ENCODE assay signal across 12 cellular contexts in the genomic region with DNA sequence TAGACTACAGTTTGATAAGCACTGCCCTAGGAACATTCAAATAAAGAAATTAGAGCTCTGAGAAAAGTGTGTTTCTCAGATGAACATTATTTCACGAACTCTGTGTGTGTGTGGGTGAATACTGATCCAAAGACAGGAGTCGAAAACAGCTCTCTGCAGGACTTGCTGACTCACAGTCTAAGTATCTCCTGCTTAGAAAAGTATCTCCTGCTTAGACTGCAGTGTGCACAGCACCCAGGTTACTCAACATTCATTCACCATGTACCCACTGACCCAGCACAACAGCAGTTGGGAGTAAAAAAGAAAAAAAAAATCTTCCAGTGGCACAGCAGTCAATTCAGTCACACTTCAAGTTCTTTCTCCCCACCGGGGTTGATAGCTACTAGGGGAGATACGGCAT. TPM values are rescaled to one million over a fixed set of nuclear protein-coding genes. Genes with fewer than 3 reads are reported as not detected.
A peak's percentile ranks its signal among the peaks of the same experiment; 100 is the strongest.
DNase-seq lines count a peak whose midpoint lies in the region; ATAC-seq lines count a peak whose summit lies in the region.
"Had no signal": no experiment of that assay in that cellular context is flagged by ENCODE, and none has a peak within 500 bp of the region (broad histone marks: within the 10 kb centered on the region; RNA-seq: fewer than 3 reads in every experiment).

No MANE protein-coding gene starts in this region.

- H3K36me3 ChIP-seq in MG63 (no peaks in the 10 kb centered on the region), mesodermal cell (ENCODE audit: control insufficient read depth, insufficient read depth, low read length) (peaks cover 19% of the 10 kb centered on the region)

- H3K9me3 ChIP-seq in MG63: no peaks in the 10 kb centered on the region
- H3K9me3 ChIP-seq in mesodermal cell (ENCODE audit: control insufficient read depth, low read length): no peaks in the 10 kb centered on the region
- H3K9me3 ChIP-seq: pancreas had no signal

- DNase-seq in AG08396 (ENCODE audit: low spot score): peak; percentile 70
- DNase-seq in MG63: peak; percentile 43
- DNase-seq in dedifferentiated amniotic fluid mesenchymal stem cell (ENCODE audit: extremely low spot score): peak; percentile 68
- DNase-seq in stimulated activated CD4-positive, alpha-beta T cell treated with anti-CD3 and anti-CD28 coated beads, Interleukin-2, amount 100 ng/mL, for 48 hours: no peak
- DNase-seq in NCI-H1930 (lab: John Stamatoyannopoulos, UW): no peak
- no peak for DNase-seq in SHP77 (lab: John Stamatoyannopoulos, UW)
- DNase-seq: activated T-cell treated with anti-CD3 and anti-CD28 coated beads for 4 hours; CD4-positive, alpha-beta T cell; NCI-H69; pancreas had no signal

- H3K4me3 ChIP-seq in MG63: no peak overlapping the region
- H3K4me3 ChIP-seq in mesodermal cell (ENCODE audit: extremely low read depth, insufficient read depth, low read length, poor library complexity, severe bottlenecking): no peak overlapping the region
- H3K4me3 ChIP-seq: pancreas had no signal

- H3K4me1 ChIP-seq in mesodermal cell (ENCODE audit: control insufficient read depth, insufficient read depth, low read length, poor library complexity, severe bottlenecking): peaks cover 8% of the 10 kb centered on the region

- H3K27ac ChIP-seq in mesodermal cell (ENCODE audit: low read depth, low read length, severe bottlenecking): peak overlapping the region; percentile 13

- 74 to 86% methylated on average over 1 to 3 of the region's 4 CpGs for WGBS in mesodermal cell (ENCODE audit: insufficient coverage in 2 of 2), 2 experiments

- no peak for ATAC-seq in HG03354 (IDR thresholded peaks at IDR 0.05; ENCODE audit: poor library complexity, severe bottlenecking, unreplicated experiment)

- H3K27me3 ChIP-seq in MG63: no peaks in the 10 kb centered on the region
- H3K27me3 ChIP-seq: pancreas had no signal

RNA-seq across cellular contexts. Expression of gene GCLC, which starts 48.1 kb away (rescaled TPM):
- 4.4 and 7.0 TPM in 2 replicates for total RNA-seq in MG63 (2014; rRNA removed; shearing (Covaris generic); ENCODE audit: low replicate concordance)
- 11.2 TPM for polyA plus RNA-seq in mesodermal cell (2013, experiment 1 of 2)
- 10.6 TPM for polyA plus RNA-seq in mesodermal cell (2013, experiment 2 of 2)

Comparison
In these comparisons a context has a peak if more than half of its experiments do, and no peak if none do; other contexts are left out.
1. DNase-seq: peak in AG08396 (single experiment), MG63 (single experiment) and dedifferentiated amniotic fluid mesenchymal stem cell (single experiment); none in stimulated activated CD4-positive, alpha-beta T cell treated with anti-CD3 and anti-CD28 coated beads, Interleukin-2, amount 100 ng/mL, for 48 hours (0 of 2), NCI-H1930 (0 of 2) and SHP77 (0 of 2).